ENCODE assay signal across 10 cellular contexts in genomic region chr3:4647411-4647810, GRCh38.
"Had no signal": no experiment of that assay in that cellular context is flagged by ENCODE, and none has a peak within 500 bp of the region (broad histone marks: within the 10 kb centered on the region; RNA-seq: fewer than 3 reads in every experiment).

No MANE protein-coding gene starts in this region.

- H3K9me3 Mint-ChIP-seq: GM23338, H9, HFFc6, IgD-negative memory B cell had no signal

- DNase-seq: H9, HCEC 1CT, HFFc6, KG1 had no signal

- H3K4me1 Mint-ChIP-seq: GM23338, H9, IgD-negative memory B cell had no signal

- FAIRE-seq: H1, H54, HepG2 had no signal

- H3K27me3 Mint-ChIP-seq: IgD-negative memory B cell had no signal

- H3K4me3 ChIP-seq: GM23338 had no signal

- H3K4me3 Mint-ChIP-seq: GM23338, H9, HFFc6, IgD-negative memory B cell had no signal

- H2AFZ ChIP-seq: GM23338 had no signal

- H3K27ac ChIP-seq: HL-60 had no signal

- ATAC-seq: GM23338, HepG2 had no signal

- H3K4me2 ChIP-seq: GM23338 had no signal

- H3K27ac Mint-ChIP-seq: GM23338, H9, HFFc6 had no signal
